In the genomic region with DNA sequence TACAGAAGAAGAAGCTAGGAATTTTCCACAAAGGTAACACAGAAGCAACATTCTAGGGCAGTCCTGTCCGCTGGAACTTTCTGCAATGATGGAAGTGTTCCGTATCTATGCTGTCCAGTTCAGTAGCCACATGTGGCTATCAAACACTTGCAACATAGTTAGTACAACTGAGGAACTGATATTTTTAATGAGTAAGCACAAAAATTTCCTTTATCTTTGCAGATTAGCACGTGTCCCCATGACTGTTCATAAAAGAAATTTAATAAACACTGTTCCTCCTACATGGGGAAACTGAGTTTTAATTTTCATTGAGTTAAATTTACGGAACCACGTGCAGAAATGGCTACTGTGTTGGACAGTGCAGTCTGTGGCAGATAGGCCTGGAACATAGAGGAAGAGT, we compare ENCODE assay signal across 27 cellular contexts.
"Had no signal": no experiment of that assay in that cellular context is flagged by ENCODE, and none has a peak within 500 bp of the region (broad histone marks: within the 10 kb centered on the region; RNA-seq: fewer than 3 reads in every experiment).

No MANE protein-coding gene starts in this region.

- ATAC-seq: stimulated activated effector memory CD8-positive, alpha-beta T cell treated with anti-CD3 and anti-CD28 coated beads, Interleukin-12 subunit alpha, Interleukin-12 subunit beta, amount 100 ng/mL, for 72 hours; stimulated activated memory B cell treated with anti-CD40 and anti-IgM and Interleukin-4, amounts not matched to agents 10 μg/mL and 1 μg/mL and 100 μg/mL, for 72 hours; stimulated activated naive B cell treated with anti-CD40 and anti-IgM and Interleukin-4, amounts not matched to agents 10 μg/mL and 1 μg/mL and 100 μg/mL, for 72 hours; stimulated activated naive CD8-positive, alpha-beta T cell treated with anti-CD3 and anti-CD28 coated beads, Interleukin-15, amount 100 ng/mL, for 72 hours; stimulated activated naive CD8-positive, alpha-beta T cell treated with anti-CD3 and anti-CD28 coated beads, Interleukin-15, Interleukin-2, amounts not matched to agents 100 U/mL and 50 U/mL, for 24 hours; upper lobe of right lung had no signal

- DNase-seq: stimulated activated CD4-positive, alpha-beta T cell treated with anti-CD3 and anti-CD28 coated beads, Interleukin-2, amount 100 ng/mL, for 48 hours; stimulated activated CD4-positive, alpha-beta T cell treated with anti-CD3 and anti-CD28 coated beads, Interleukin-4, amount 100 ng/mL, for 1 hour; stimulated activated CD4-positive, alpha-beta T cell treated with anti-CD3 and anti-CD28 coated beads, Interleukin-4, amount 100 ng/mL, for 24 hours; stimulated activated CD4-positive, alpha-beta T cell treated with anti-CD3 and anti-CD28 coated beads, Interleukin-4, amount 100 ng/mL, for 4 hours; stimulated activated CD8-positive, alpha-beta memory T cell treated with anti-CD3 and anti-CD28 coated beads, Interleukin-4, amount 100 ng/mL, for 48 hours; stimulated activated naive B cell treated with anti-CD40 and anti-IgM and Interleukin-4, amounts not matched to agents 10 μg/mL and 1 μg/mL and 100 μg/mL, for 72 hours; stimulated activated naive CD4-positive, alpha-beta T cell; stimulated activated naive CD4-positive, alpha-beta T cell treated with Interleukin-2 at 50 U/mL for 16 hours; stimulated activated naive CD8-positive, alpha-beta T cell treated with anti-CD3 and anti-CD28 coated beads, Interleukin-15, amount 100 ng/mL, for 72 hours; stimulated activated naive CD8-positive, alpha-beta T cell treated with anti-CD3 and anti-CD28 coated beads, Interleukin-15, Interleukin-2, amounts not matched to agents 100 U/mL and 50 U/mL, for 24 hours; stomach; substantia nigra; testis; thyroid gland; tibial artery; transverse colon; trophoblast cell; upper lobe of left lung; upper lobe of right lung; uterus had no signal

- H3K27ac ChIP-seq: stomach, suprapubic skin, testis, thoracic aorta, thyroid gland, tibial artery, tibial nerve, transverse colon, upper lobe of left lung, upper lobe of right lung, uterus, vagina had no signal

- H3K9me3 ChIP-seq: stomach, suprapubic skin, testis, thoracic aorta, thyroid gland, tibial artery, tibial nerve, transverse colon, upper lobe of left lung, upper lobe of right lung, uterus, vagina had no signal

- H3K36me3 ChIP-seq: stomach, suprapubic skin, thoracic aorta, thyroid gland, tibial artery, tibial nerve, transverse colon, upper lobe of left lung, upper lobe of right lung, uterus, vagina had no signal

- H3K4me3 ChIP-seq: stomach, suprapubic skin, testis, thoracic aorta, thyroid gland, tibial artery, tibial nerve, transverse colon, upper lobe of left lung, upper lobe of right lung, uterus, vagina had no signal

- H3K4me1 ChIP-seq: stomach, suprapubic skin, testis, thyroid gland, tibial artery, tibial nerve, transverse colon, upper lobe of left lung, upper lobe of right lung, uterus, vagina had no signal

- FAIRE-seq: urothelium cell line had no signal

- H3K27me3 ChIP-seq: stomach, suprapubic skin, testis, thyroid gland, tibial artery, tibial nerve, transverse colon, upper lobe of left lung, upper lobe of right lung, uterus, vagina had no signal
